In genomic region chrX:155028749-155029360, GRCh38 we compare ENCODE assay signal across 8 cellular contexts. TPM values are rescaled to one million over a fixed set of nuclear protein-coding genes. Genes with fewer than 3 reads are reported as not detected.
DNase-seq lines count a peak whose midpoint lies in the region; ATAC-seq and TF ChIP-seq lines count a peak whose summit lies in the region.

No MANE protein-coding gene starts in this region.

- DNase-seq in AG10803 (ENCODE audit: low read depth): peak; percentile 44
- DNase-seq in HFFc6: no peak
- DNase-seq in activated naive CD8-positive, alpha-beta T cell treated with anti-CD3 and anti-CD28 coated beads, Interleukin-2, amount 50 U/mL, for 24 hours: no peak
- no peak for DNase-seq in DMS79 treated with DMSO at 0.1 percent for 48 hours (lab: John Stamatoyannopoulos, UW)
- DNase-seq in AG08395 (ENCODE audit: low spot score): no peak
- DNase-seq in CD8-positive, alpha-beta T cell: no peak
- DNase-seq in NCI-H1694 (lab: John Stamatoyannopoulos, UW): no peak

- intact Hi-C loops in CD8-positive, alpha-beta T cell (cut with DNase I, micrococcal nuclease): loop anchor here in 1 of 2 experiments (2.0 kb wide), 2 partner anchors 20 to 48 kb away; no protein-coding TSS in a partner anchor

- no peak for TF ChIP-seq RAD21 in liver (IDR thresholded peaks at IDR 0.05)

- no peaks in the 10 kb centered on the region for H3K27me3 ChIP-seq in liver (ENCODE audit: control insufficient read depth in 4 of 4, insufficient read depth in 4 of 4, low read length in 3 of 4)
- no peaks in the 10 kb centered on the region for H3K27me3 ChIP-seq in CD8-positive, alpha-beta T cell (ENCODE audit: insufficient read depth, low read length)

- H3K4me3 Mint-ChIP-seq in HFFc6: peak overlapping the region; percentile 90
- H3K4me3 Mint-ChIP-seq in activated naive CD8-positive, alpha-beta T cell treated with anti-CD3 and anti-CD28 coated beads, Interleukin-2, amount 50 U/mL, for 24 hours: peak overlapping the region; percentile 87
- H3K4me3 Mint-ChIP-seq in CD8-positive, alpha-beta T cell: no peak overlapping the region

- H3K27ac Mint-ChIP-seq in HFFc6: peak overlapping the region; percentile 95
- peak overlapping the region; percentile 93 for H3K27ac Mint-ChIP-seq in activated naive CD8-positive, alpha-beta T cell treated with anti-CD3 and anti-CD28 coated beads, Interleukin-2, amount 50 U/mL, for 24 hours
- H3K27ac Mint-ChIP-seq in CD8-positive, alpha-beta T cell: no peak overlapping the region

- no peaks in the 10 kb centered on the region; the same call in 1 of the 2 replicates for H3K27me3 Mint-ChIP-seq in HFFc6 (ENCODE audit: insufficient read depth)
- H3K27me3 Mint-ChIP-seq in activated naive CD8-positive, alpha-beta T cell treated with anti-CD3 and anti-CD28 coated beads, Interleukin-2, amount 50 U/mL, for 24 hours: no peaks in the 10 kb centered on the region
- H3K27me3 Mint-ChIP-seq in CD8-positive, alpha-beta T cell (ENCODE audit: low read depth): no peaks in the 10 kb centered on the region

- no peak overlapping the region for H3K9ac ChIP-seq in liver (ENCODE audit: low read depth in 1 of 2, low read length in 2 of 2)

- H3K36me3 Mint-ChIP-seq in HFFc6 (ENCODE audit: low read depth): no peaks in the 10 kb centered on the region
- H3K36me3 Mint-ChIP-seq in activated naive CD8-positive, alpha-beta T cell treated with anti-CD3 and anti-CD28 coated beads, Interleukin-2, amount 50 U/mL, for 24 hours (ENCODE audit: low read depth): peaks cover 2% of the 10 kb centered on the region
- peaks cover 8% of the 10 kb centered on the region for H3K36me3 Mint-ChIP-seq in CD8-positive, alpha-beta T cell

- H3K4me1 Mint-ChIP-seq in HFFc6 (ENCODE audit: low read depth): peaks cover 12% of the 10 kb centered on the region
- peaks cover 33% of the 10 kb centered on the region for H3K4me1 Mint-ChIP-seq in activated naive CD8-positive, alpha-beta T cell treated with anti-CD3 and anti-CD28 coated beads, Interleukin-2, amount 50 U/mL, for 24 hours
- H3K4me1 Mint-ChIP-seq in CD8-positive, alpha-beta T cell (ENCODE audit: low read depth): peaks cover 32% of the 10 kb centered on the region

- peaks cover 0 to 9% (median 4%) of the 10 kb centered on the region in 4 donors for H3K4me1 ChIP-seq in liver (ENCODE audit: control insufficient read depth in 4 of 4, insufficient read depth in 4 of 4, low read length in 3 of 4)
- H3K4me1 ChIP-seq in CD8-positive, alpha-beta T cell (ENCODE audit: insufficient read depth, low read length): no peaks in the 10 kb centered on the region

- no peak overlapping the region for H3K27ac ChIP-seq in liver (ENCODE audit: low read depth in 1 of 2, low read length in 2 of 2)
- H3K27ac ChIP-seq in CD8-positive, alpha-beta T cell (ENCODE audit: low read depth, low read length): no peak overlapping the region

- 72% methylated on average over 2 of the region's 2 CpGs for WGBS in liver

- POLR2A ChIA-PET in CD8-positive, alpha-beta T cell (lab: Charles Lee): no interaction called here

- H3K9me3 ChIP-seq in liver (ENCODE audit: control insufficient read depth in 4 of 4, low read length in 3 of 4): no peaks in the 10 kb centered on the region
- no peaks in the 10 kb centered on the region for H3K9me3 ChIP-seq in CD8-positive, alpha-beta T cell (ENCODE audit: low read length)

- TF ChIP-seq CTCF in AG10803 (conservative IDR thresholded peaks at IDR 0.05; ENCODE audit: low read length) (no peak), HFFc6 (IDR thresholded peaks at IDR 0.05) (no peak), liver (IDR thresholded peaks at IDR 0.05; ENCODE audit: low read depth, low read length, missing input control) (no peak)
- TF ChIP-seq CTCF in CD8-positive, alpha-beta T cell (IDR thresholded peaks at IDR 0.05): no peak

- CTCF ChIA-PET in CD8-positive, alpha-beta T cell (lab: Charles Lee): no interaction called here

- H3K9me3 Mint-ChIP-seq in HFFc6: no peaks in the 10 kb centered on the region
- no peaks in the 10 kb centered on the region for H3K9me3 Mint-ChIP-seq in activated naive CD8-positive, alpha-beta T cell treated with anti-CD3 and anti-CD28 coated beads, Interleukin-2, amount 50 U/mL, for 24 hours
- no peaks in the 10 kb centered on the region for H3K9me3 Mint-ChIP-seq in CD8-positive, alpha-beta T cell

- no peak for ATAC-seq in activated naive CD8-positive, alpha-beta T cell treated with anti-CD3 and anti-CD28 coated beads, Interleukin-2, amount 50 U/mL, for 24 hours
- no peak for ATAC-seq in CD8-positive, alpha-beta T cell

- peaks cover 0 to 2% (median 0%) of the 10 kb centered on the region in 4 donors for H3K36me3 ChIP-seq in liver (ENCODE audit: control insufficient read depth in 4 of 4, insufficient read depth in 3 of 4, low read depth in 1 of 4, low read length in 3 of 4)
- H3K36me3 ChIP-seq in CD8-positive, alpha-beta T cell (ENCODE audit: insufficient read depth, low read length): no peaks in the 10 kb centered on the region

- no peak overlapping the region for H3K4me3 ChIP-seq in AG10803 (ENCODE audit: low read length)
- H3K4me3 ChIP-seq in liver (ENCODE audit: low read depth in 1 of 3, low read length in 3 of 3): no peak overlapping the region
- no peak overlapping the region for H3K4me3 ChIP-seq in CD8-positive, alpha-beta T cell (ENCODE audit: low read depth, low read length)

TF ChIP-seq in liver, 16 proteins besides CTCF, POLR2A, EP300 and RAD21:
- no peak for TF ChIP-seq EGR1 (IDR thresholded peaks at IDR 0.05; ENCODE audit: low read depth in 2 of 2)
- TF ChIP-seq SP1 (IDR thresholded peaks at IDR 0.05): peak; percentile 9

RNA-seq across cellular contexts. Expression of gene FUNDC2, which starts 2.2 kb away (rescaled TPM):
- total RNA-seq in HFFc6 (2021; fragmentation: NEBNext Ultra II Directional; extraction: Animal tissue kit (Norgen Biotek cat#: 25700)): 10 to 100 TPM; 50.8 to 55.7 (median 53.3) TPM
- total RNA-seq in liver: 10 to 100 TPM; 19.4 to 23.3 TPM
- polyA plus RNA-seq in liver: 10 to 100 TPM; 58.3 to 79.8 TPM
- 10 to 100 TPM; 46.5 to 50.8 TPM for total RNA-seq in CD8-positive, alpha-beta T cell

RNA-seq across cellular contexts. Expression of gene F8, which starts 6.3 kb away (rescaled TPM):
- 1 to 10 TPM; 1.0 to 1.6 (median 1.4) TPM for total RNA-seq in HFFc6 (2021; fragmentation: NEBNext Ultra II Directional; extraction: Animal tissue kit (Norgen Biotek cat#: 25700))
- 10 to 100 TPM in 1 of 2 donors, 1 to 10 TPM in 1; 8.0 to 22.3 TPM for total RNA-seq in liver
- 10 to 100 TPM; 11.1 to 16.5 TPM for polyA plus RNA-seq in liver
- 1 to 10 TPM; 1.0 to 1.1 TPM for total RNA-seq in CD8-positive, alpha-beta T cell

RNA-seq across cellular contexts. Expression of gene CMC4, which starts 42.1 kb away (rescaled TPM):
- 1 to 10 TPM; 4.6 to 7.4 (median 6.3) TPM for total RNA-seq in HFFc6 (2021; fragmentation: NEBNext Ultra II Directional; extraction: Animal tissue kit (Norgen Biotek cat#: 25700))
- 1 to 10 TPM; 4.2 to 4.9 TPM for total RNA-seq in liver
- 10 to 100 TPM; 15.9 to 17.3 TPM for polyA plus RNA-seq in liver
- total RNA-seq in CD8-positive, alpha-beta T cell: 1 to 10 TPM; 5.0 to 5.2 TPM

RNA-seq across cellular contexts. Expression of gene MTCP1, which starts 42.1 kb away (rescaled TPM):
- 10 to 100 TPM; 12.4 to 15.8 (median 14.3) TPM for total RNA-seq in HFFc6 (2021; fragmentation: NEBNext Ultra II Directional; extraction: Animal tissue kit (Norgen Biotek cat#: 25700))
- total RNA-seq in liver: 1 to 10 TPM; 2.2 to 2.8 TPM
- 1 to 10 TPM; 7.7 to 10.0 TPM for polyA plus RNA-seq in liver
- total RNA-seq in CD8-positive, alpha-beta T cell: 10 to 100 TPM; 16.9 to 19.0 TPM

RNA-seq across cellular contexts. Expression of gene BRCC3, which starts 42.5 kb away (rescaled TPM):
- 10 to 100 TPM; 24.5 to 27.8 (median 26.0) TPM for total RNA-seq in HFFc6 (2021; fragmentation: NEBNext Ultra II Directional; extraction: Animal tissue kit (Norgen Biotek cat#: 25700))
- total RNA-seq in liver: 10 to 100 TPM in 1 of 2 donors, 1 to 10 TPM in 1; 7.8 to 10.9 TPM
- polyA plus RNA-seq in liver: 10 to 100 TPM in 1 of 2 donors, 1 to 10 TPM in 1; 9.3 to 12.2 TPM
- 1 to 10 TPM; 8.9 to 9.6 TPM for total RNA-seq in CD8-positive, alpha-beta T cell
